Comparison of ENCODE assay signal across 20 cellular contexts in genomic region chr3:196737655-196738054, GRCh38.
"Had no signal": no experiment of that assay in that cellular context is flagged by ENCODE, and none has a peak within 500 bp of the region (broad histone marks: within the 10 kb centered on the region; RNA-seq: fewer than 3 reads in every experiment).

No MANE protein-coding gene starts in this region.

- H3K4me3 Mint-ChIP-seq: effector memory CD8-positive, alpha-beta T cell; nephron progenitor cell; stimulated activated memory B cell treated with anti-CD40 and anti-IgM and Interleukin-4, amounts not matched to agents 10 μg/mL and 1 μg/mL and 100 μg/mL, for 72 hours; stimulated activated naive CD8-positive, alpha-beta T cell treated with anti-CD3 and anti-CD28 coated beads, Interleukin-15, Interleukin-2, amounts not matched to agents 100 ng/mL and 50 ng/mL, for 24 hours had no signal

- DNase-seq: cortex of kidney; effector memory CD8-positive, alpha-beta T cell; left ventricle myocardium superior; lower lobe of right lung; naive thymus-derived CD8-positive, alpha-beta T cell; nephron progenitor cell; nucleus accumbens; psoas muscle; right cardiac atrium; spleen; stimulated activated CD4-positive, alpha-beta T cell treated with anti-CD3 and anti-CD28 coated beads, Interleukin-4, amount 100 ng/mL, for 4 hours; upper lobe of left lung had no signal

- H3K27me3 ChIP-seq: spleen, tibial nerve, upper lobe of left lung had no signal

- H3K9me3 Mint-ChIP-seq: effector memory CD8-positive, alpha-beta T cell; naive thymus-derived CD8-positive, alpha-beta T cell; stimulated activated naive CD8-positive, alpha-beta T cell treated with anti-CD3 and anti-CD28 coated beads, Interleukin-15, Interleukin-2, amounts not matched to agents 100 ng/mL and 50 ng/mL, for 24 hours had no signal

- FAIRE-seq: frontal cortex, keratinocyte, urothelium cell line had no signal

- H3K4me3 ChIP-seq: lower lobe of right lung, psoas muscle, skin epidermis, spleen, thoracic aorta, tibial nerve, upper lobe of left lung had no signal

- H3K27ac Mint-ChIP-seq: effector memory CD8-positive, alpha-beta T cell; stimulated activated memory B cell treated with anti-CD40 and anti-IgM and Interleukin-4, amounts not matched to agents 10 μg/mL and 1 μg/mL and 100 μg/mL, for 72 hours; stimulated activated naive CD8-positive, alpha-beta T cell treated with anti-CD3 and anti-CD28 coated beads, Interleukin-15, Interleukin-2, amounts not matched to agents 100 ng/mL and 50 ng/mL, for 24 hours had no signal

- ATAC-seq: effector memory CD8-positive, alpha-beta T cell; left ventricle myocardium superior; lower lobe of right lung; naive thymus-derived CD8-positive, alpha-beta T cell; psoas muscle; right cardiac atrium; stimulated activated memory B cell treated with anti-CD40 and anti-IgM and Interleukin-4, amounts not matched to agents 10 μg/mL and 1 μg/mL and 100 μg/mL, for 72 hours had no signal

- H3K9me3 ChIP-seq: lower lobe of right lung, psoas muscle, spleen, thoracic aorta, tibial nerve, upper lobe of left lung had no signal

- H3K36me3 ChIP-seq: lower lobe of right lung, thoracic aorta had no signal

- H3K27me3 Mint-ChIP-seq: effector memory CD8-positive, alpha-beta T cell; naive thymus-derived CD8-positive, alpha-beta T cell; stimulated activated memory B cell treated with anti-CD40 and anti-IgM and Interleukin-4, amounts not matched to agents 10 μg/mL and 1 μg/mL and 100 μg/mL, for 72 hours; stimulated activated naive CD8-positive, alpha-beta T cell treated with anti-CD3 and anti-CD28 coated beads, Interleukin-15, Interleukin-2, amounts not matched to agents 100 ng/mL and 50 ng/mL, for 24 hours had no signal

- H3K27ac ChIP-seq: lower lobe of right lung, psoas muscle, skin epidermis, spleen, thoracic aorta, tibial nerve, upper lobe of left lung had no signal
